Comparison of ENCODE assay signal across 2 cellular contexts in the genomic region with DNA sequence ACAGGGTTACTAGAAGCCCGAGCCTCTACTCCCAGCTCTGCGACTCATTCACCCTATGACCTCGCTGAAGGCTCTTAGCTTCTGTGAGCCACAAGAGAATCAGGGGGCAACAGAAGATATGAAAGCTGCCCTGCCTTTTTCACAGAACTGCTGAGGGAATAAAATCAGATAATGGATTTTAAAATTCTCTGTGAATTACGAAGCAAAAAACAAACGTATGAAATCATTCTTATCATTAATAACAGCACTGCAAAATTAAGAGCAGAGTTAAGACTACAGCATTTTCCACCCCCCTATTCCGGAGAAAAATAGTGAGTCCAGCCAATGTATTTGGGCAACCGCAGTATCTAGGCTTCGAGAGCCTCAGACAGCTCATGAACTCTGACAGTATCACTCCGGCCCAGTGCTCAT.
A peak's percentile ranks its signal among the peaks of the same experiment; 100 is the strongest.
TF ChIP-seq lines count a peak whose summit lies in the region.

No MANE protein-coding gene starts in this region.

TF ChIP-seq in IMR-90, 13 proteins besides CTCF, POLR2A, EP300 and RAD21:
- TF ChIP-seq RCOR1 (IDR thresholded peaks at IDR 0.05; ENCODE audit: insufficient replicate concordance, low read length), result no peak
- TF ChIP-seq, protein P1, sequence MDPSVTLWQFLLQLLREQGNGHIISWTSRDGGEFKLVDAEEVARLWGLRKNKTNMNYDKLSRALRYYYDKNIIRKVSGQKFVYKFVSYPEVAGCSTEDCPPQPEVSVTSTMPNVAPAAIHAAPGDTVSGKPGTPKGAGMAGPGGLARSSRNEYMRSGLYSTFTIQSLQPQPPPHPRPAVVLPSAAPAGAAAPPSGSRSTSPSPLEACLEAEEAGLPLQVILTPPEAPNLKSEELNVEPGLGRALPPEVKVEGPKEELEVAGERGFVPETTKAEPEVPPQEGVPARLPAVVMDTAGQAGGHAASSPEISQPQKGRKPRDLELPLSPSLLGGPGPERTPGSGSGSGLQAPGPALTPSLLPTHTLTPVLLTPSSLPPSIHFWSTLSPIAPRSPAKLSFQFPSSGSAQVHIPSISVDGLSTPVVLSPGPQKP (IDR thresholded peaks at IDR 0.05; ENCODE audit: borderline replicate concordance, low read depth, low read length), result no peak
- no peak for TF ChIP-seq MAFK (IDR thresholded peaks at IDR 0.05; ENCODE audit: low read depth, low read length)
- no peak for TF ChIP-seq NFE2L2 (IDR thresholded peaks at IDR 0.05; ENCODE audit: low read depth, low read length)
- no peak for TF ChIP-seq USF2 (IDR thresholded peaks at IDR 0.05; ENCODE audit: low read depth, low read length)
- no peak for TF ChIP-seq MXI1 (IDR thresholded peaks at IDR 0.05; ENCODE audit: borderline replicate concordance, low read depth, low read length)
- TF ChIP-seq SMC3 (IDR thresholded peaks at IDR 0.05; ENCODE audit: low read depth, low read length), result no peak
- TF ChIP-seq FOS (IDR thresholded peaks at IDR 0.05; ENCODE audit: low read depth, low read length), result no peak
- TF ChIP-seq RFX5 (IDR thresholded peaks at IDR 0.05; ENCODE audit: low read depth, low read length), result no peak
- no peak for TF ChIP-seq CEBPB (IDR thresholded peaks at IDR 0.05; ENCODE audit: low read depth, low read length)
- TF ChIP-seq BHLHE40 (IDR thresholded peaks at IDR 0.05; ENCODE audit: low read depth, low read length), result no peak
- TF ChIP-seq MAZ (IDR thresholded peaks at IDR 0.05; ENCODE audit: borderline replicate concordance, low read depth, low read length), result no peak
- no peak for TF ChIP-seq CHD1 (IDR thresholded peaks at IDR 0.05; ENCODE audit: low read depth, low read length)

TF ChIP-seq in K562, 482 proteins besides CTCF, POLR2A, EP300 and RAD21:
- TF ChIP-seq ZZZ3 (IDR thresholded peaks at IDR 0.05), result no peak
- TF ChIP-seq, protein P2, sequence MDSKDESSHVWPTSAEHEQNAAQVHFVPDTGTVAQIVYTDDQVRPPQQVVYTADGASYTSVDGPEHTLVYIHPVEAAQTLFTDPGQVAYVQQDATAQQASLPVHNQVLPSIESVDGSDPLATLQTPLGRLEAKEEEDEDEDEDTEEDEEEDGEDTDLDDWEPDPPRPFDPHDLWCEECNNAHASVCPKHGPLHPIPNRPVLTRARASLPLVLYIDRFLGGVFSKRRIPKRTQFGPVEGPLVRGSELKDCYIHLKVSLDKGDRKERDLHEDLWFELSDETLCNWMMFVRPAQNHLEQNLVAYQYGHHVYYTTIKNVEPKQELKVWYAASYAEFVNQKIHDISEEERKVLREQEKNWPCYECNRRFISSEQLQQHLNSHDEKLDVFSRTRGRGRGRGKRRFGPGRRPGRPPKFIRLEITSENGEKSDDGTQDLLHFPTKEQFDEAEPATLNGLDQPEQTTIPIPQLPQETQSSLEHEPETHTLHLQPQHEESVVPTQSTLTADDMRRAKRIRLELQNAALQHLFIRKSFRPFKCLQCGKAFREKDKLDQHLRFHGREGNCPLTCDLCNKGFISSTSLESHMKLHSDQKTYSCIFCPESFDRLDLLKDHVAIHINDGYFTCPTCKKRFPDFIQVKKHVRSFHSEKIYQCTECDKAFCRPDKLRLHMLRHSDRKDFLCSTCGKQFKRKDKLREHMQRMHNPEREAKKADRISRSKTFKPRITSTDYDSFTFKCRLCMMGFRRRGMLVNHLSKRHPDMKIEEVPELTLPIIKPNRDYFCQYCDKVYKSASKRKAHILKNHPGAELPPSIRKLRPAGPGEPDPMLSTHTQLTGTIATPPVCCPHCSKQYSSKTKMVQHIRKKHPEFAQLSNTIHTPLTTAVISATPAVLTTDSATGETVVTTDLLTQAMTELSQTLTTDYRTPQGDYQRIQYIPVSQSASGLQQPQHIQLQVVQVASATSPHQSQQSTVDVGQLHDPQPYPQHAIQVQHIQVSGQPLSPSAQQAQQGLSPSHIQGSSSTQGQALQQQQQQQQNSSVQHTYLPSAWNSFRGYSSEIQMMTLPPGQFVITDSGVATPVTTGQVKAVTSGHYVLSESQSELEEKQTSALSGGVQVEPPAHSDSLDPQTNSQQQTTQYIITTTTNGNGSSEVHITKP (IDR thresholded peaks at IDR 0.05; ENCODE audit: partially characterized antibody), result peak; percentile 38
- TF ChIP-seq, protein P3, sequence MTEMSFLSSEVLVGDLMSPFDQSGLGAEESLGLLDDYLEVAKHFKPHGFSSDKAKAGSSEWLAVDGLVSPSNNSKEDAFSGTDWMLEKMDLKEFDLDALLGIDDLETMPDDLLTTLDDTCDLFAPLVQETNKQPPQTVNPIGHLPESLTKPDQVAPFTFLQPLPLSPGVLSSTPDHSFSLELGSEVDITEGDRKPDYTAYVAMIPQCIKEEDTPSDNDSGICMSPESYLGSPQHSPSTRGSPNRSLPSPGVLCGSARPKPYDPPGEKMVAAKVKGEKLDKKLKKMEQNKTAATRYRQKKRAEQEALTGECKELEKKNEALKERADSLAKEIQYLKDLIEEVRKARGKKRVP (CRISPR knock-in tag; IDR thresholded peaks at IDR 0.05), result no peak
- TF ChIP-seq, protein P4, sequence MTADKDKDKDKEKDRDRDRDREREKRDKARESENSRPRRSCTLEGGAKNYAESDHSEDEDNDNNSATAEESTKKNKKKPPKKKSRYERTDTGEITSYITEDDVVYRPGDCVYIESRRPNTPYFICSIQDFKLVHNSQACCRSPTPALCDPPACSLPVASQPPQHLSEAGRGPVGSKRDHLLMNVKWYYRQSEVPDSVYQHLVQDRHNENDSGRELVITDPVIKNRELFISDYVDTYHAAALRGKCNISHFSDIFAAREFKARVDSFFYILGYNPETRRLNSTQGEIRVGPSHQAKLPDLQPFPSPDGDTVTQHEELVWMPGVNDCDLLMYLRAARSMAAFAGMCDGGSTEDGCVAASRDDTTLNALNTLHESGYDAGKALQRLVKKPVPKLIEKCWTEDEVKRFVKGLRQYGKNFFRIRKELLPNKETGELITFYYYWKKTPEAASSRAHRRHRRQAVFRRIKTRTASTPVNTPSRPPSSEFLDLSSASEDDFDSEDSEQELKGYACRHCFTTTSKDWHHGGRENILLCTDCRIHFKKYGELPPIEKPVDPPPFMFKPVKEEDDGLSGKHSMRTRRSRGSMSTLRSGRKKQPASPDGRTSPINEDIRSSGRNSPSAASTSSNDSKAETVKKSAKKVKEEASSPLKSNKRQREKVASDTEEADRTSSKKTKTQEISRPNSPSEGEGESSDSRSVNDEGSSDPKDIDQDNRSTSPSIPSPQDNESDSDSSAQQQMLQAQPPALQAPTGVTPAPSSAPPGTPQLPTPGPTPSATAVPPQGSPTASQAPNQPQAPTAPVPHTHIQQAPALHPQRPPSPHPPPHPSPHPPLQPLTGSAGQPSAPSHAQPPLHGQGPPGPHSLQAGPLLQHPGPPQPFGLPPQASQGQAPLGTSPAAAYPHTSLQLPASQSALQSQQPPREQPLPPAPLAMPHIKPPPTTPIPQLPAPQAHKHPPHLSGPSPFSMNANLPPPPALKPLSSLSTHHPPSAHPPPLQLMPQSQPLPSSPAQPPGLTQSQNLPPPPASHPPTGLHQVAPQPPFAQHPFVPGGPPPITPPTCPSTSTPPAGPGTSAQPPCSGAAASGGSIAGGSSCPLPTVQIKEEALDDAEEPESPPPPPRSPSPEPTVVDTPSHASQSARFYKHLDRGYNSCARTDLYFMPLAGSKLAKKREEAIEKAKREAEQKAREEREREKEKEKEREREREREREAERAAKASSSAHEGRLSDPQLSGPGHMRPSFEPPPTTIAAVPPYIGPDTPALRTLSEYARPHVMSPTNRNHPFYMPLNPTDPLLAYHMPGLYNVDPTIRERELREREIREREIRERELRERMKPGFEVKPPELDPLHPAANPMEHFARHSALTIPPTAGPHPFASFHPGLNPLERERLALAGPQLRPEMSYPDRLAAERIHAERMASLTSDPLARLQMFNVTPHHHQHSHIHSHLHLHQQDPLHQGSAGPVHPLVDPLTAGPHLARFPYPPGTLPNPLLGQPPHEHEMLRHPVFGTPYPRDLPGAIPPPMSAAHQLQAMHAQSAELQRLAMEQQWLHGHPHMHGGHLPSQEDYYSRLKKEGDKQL (CRISPR knock-in tag; IDR thresholded peaks at IDR 0.05; ENCODE audit: borderline replicate concordance), result no peak
- TF ChIP-seq E2F8 (IDR thresholded peaks at IDR 0.05; ENCODE audit: low read depth, partially characterized antibody), result no peak
- TF ChIP-seq ZNF780A (CRISPR knock-in tag; IDR thresholded peaks at IDR 0.05), result no peak
- TF ChIP-seq USF2 (CRISPR knock-in tag; IDR thresholded peaks at IDR 0.05), result no peak
